19 cellular contexts compared by ENCODE assay signal in genomic region chr5:5145651-5146529, GRCh38. TPM values are rescaled to one million over a fixed set of nuclear protein-coding genes. Genes with fewer than 3 reads are reported as not detected.
DNase-seq lines count a peak whose midpoint lies in the region; FAIRE-seq and TF ChIP-seq lines count a peak whose summit lies in the region.
"Had no signal": no experiment of that assay in that cellular context is flagged by ENCODE, and none has a peak within 500 bp of the region (broad histone marks: within the 10 kb centered on the region; RNA-seq: fewer than 3 reads in every experiment).

No MANE protein-coding gene starts in this region.

- H3K27me3 Mint-ChIP-seq in H9 (ENCODE audit: low read depth) (peaks cover 6% of the 10 kb centered on the region), chondrocyte (ENCODE audit: low read depth) (no peaks in the 10 kb centered on the region)
- peaks cover 12% of the 10 kb centered on the region for H3K27me3 Mint-ChIP-seq in activated naive CD4-positive, alpha-beta T cell treated with anti-CD3 and anti-CD28 coated beads for 36 hours (ENCODE audit: low read depth)

- H4K5ac ChIP-seq in H9 (ENCODE audit: insufficient read length, low read depth, low read length) = no peak overlapping the region

- peak overlapping the region; percentile 47 for H3K4me3 ChIP-seq in skeletal muscle satellite cell (ENCODE audit: low read length)
- H3K4me3 ChIP-seq in SK-N-SH (ENCODE audit: low read depth in 2 of 2, low read length in 1 of 2) = no peak overlapping the region
- H3K4me3 ChIP-seq: GM23338, spleen had no signal

- H2AFZ ChIP-seq in H9 (ENCODE audit: low read length) = no peak overlapping the region
- H2AFZ ChIP-seq in SK-N-SH (ENCODE audit: low read depth) = no peak overlapping the region
- H2AFZ ChIP-seq: GM23338 had no signal

- no peak overlapping the region for H3K27ac ChIP-seq in H9 (ENCODE audit: insufficient read length, low read depth, low read length)
- no peak overlapping the region for H3K27ac ChIP-seq in SK-N-SH (ENCODE audit: low read depth in 2 of 2, low read length in 1 of 2)
- H3K27ac ChIP-seq: spleen had no signal

- no peak overlapping the region for H2BK5ac ChIP-seq in H9 (ENCODE audit: insufficient read length, low read length)

- H3K27me3 ChIP-seq in H9 (ENCODE audit: insufficient read depth, low read length) (no peaks in the 10 kb centered on the region), skeletal muscle satellite cell (ENCODE audit: control insufficient read depth, insufficient read depth, low read length) (peaks cover 7% of the 10 kb centered on the region), SK-N-SH (ENCODE audit: insufficient read depth) (peaks cover 5% of the 10 kb centered on the region)

- H3K79me1 ChIP-seq in H9 (ENCODE audit: insufficient read depth, low read depth, low read length, poor library complexity, severe bottlenecking) = no peaks in the 10 kb centered on the region

- H3K4me2 ChIP-seq in H9 (ENCODE audit: insufficient read depth, insufficient read length, low read length) (no peak overlapping the region), skeletal muscle satellite cell (ENCODE audit: low read length) (peak overlapping the region; percentile 74), SK-N-SH (no peak overlapping the region)
- H3K4me2 ChIP-seq: GM23338 had no signal

- POLR2A ChIA-PET in SK-N-SH (lab: Yijun Ruan, JAX) = no interaction called here

- no peak overlapping the region for H2BK15ac ChIP-seq in H9 (ENCODE audit: low read depth, low read length)

- H4K8ac ChIP-seq in H9 (replicated peaks; ENCODE audit: insufficient read length, low read depth, low read length) = no peak overlapping the region

- H3K9me2 ChIP-seq in SK-N-SH = no peaks in the 10 kb centered on the region

- H3F3A ChIP-seq in SK-N-SH (replicated peaks; ENCODE audit: insufficient read depth) = no peaks in the 10 kb centered on the region

- H3K27ac Mint-ChIP-seq in H9 = peak overlapping the region in 2 of 3 experiments; percentile 23 to 46; a peak in 1 of 7 replicates
- H3K27ac Mint-ChIP-seq in chondrocyte (ENCODE audit: unreplicated experiment) = peak overlapping the region; percentile 87
- H3K27ac Mint-ChIP-seq in activated naive CD4-positive, alpha-beta T cell treated with anti-CD3 and anti-CD28 coated beads for 36 hours = no peak overlapping the region
- H3K27ac Mint-ChIP-seq: activated CD4-positive, alpha-beta T cell treated with anti-CD3 and anti-CD28 coated beads, Interleukin-2, amount 10 ng/mL, durations not matched to agents 24 days and 14 days; activated naive CD8-positive, alpha-beta T cell; GM23338; mesothelial cell of epicardium had no signal

- peaks cover 5 to 19% of the 10 kb centered on the region in 2 experiments; a peak in 4 of 5 replicates for H3K9me3 Mint-ChIP-seq in H9
- H3K9me3 Mint-ChIP-seq in chondrocyte (ENCODE audit: low read depth) = peaks cover 20% of the 10 kb centered on the region
- H3K9me3 Mint-ChIP-seq in activated naive CD4-positive, alpha-beta T cell treated with anti-CD3 and anti-CD28 coated beads for 36 hours = peaks cover 4% of the 10 kb centered on the region
- H3K9me3 Mint-ChIP-seq: activated CD4-positive, alpha-beta T cell treated with anti-CD3 and anti-CD28 coated beads, Interleukin-2, amount 10 ng/mL, durations not matched to agents 24 days and 14 days; central memory CD8-positive, alpha-beta T cell had no signal

- no peaks in the 10 kb centered on the region for H4K20me1 ChIP-seq in H9 (ENCODE audit: control insufficient read depth, insufficient read depth, insufficient read length)
- no peaks in the 10 kb centered on the region for H4K20me1 ChIP-seq in SK-N-SH (ENCODE audit: insufficient read depth)

- intact Hi-C loops in activated naive CD4-positive, alpha-beta T cell treated with anti-CD3 and anti-CD28 coated beads for 36 hours (cut with micrococcal nuclease) = loop anchor here (10.0 kb wide), 1 partner anchor 1429 kb away; no protein-coding TSS in a partner anchor

- H3K4me3 Mint-ChIP-seq in H9 (no peak overlapping the region), chondrocyte (ENCODE audit: unreplicated experiment) (peak overlapping the region; percentile 58)
- H3K4me3 Mint-ChIP-seq in activated naive CD4-positive, alpha-beta T cell treated with anti-CD3 and anti-CD28 coated beads for 36 hours = no peak overlapping the region
- H3K4me3 Mint-ChIP-seq: activated CD4-positive, alpha-beta T cell treated with anti-CD3 and anti-CD28 coated beads, Interleukin-2, amount 10 ng/mL, durations not matched to agents 24 days and 14 days; activated naive CD8-positive, alpha-beta T cell; central memory CD8-positive, alpha-beta T cell; GM23338; mesothelial cell of epicardium had no signal

- H3K9me3 ChIP-seq in H9 (ENCODE audit: control insufficient read depth, low read depth, low read length) (peaks cover 6% of the 10 kb centered on the region), skeletal muscle satellite cell (replicated peaks; ENCODE audit: low read length) (peaks cover 5% of the 10 kb centered on the region), SK-N-SH (no peaks in the 10 kb centered on the region; the same call in 1 of the 2 replicates)

- no peak overlapping the region for H3K9ac ChIP-seq in H9 (ENCODE audit: extremely low read depth, insufficient read length, low read length)
- peak overlapping the region; percentile 48 for H3K9ac ChIP-seq in skeletal muscle satellite cell (ENCODE audit: low read depth, low read length)
- no peak overlapping the region for H3K9ac ChIP-seq in SK-N-SH

- H3K36me3 Mint-ChIP-seq in H9 (ENCODE audit: insufficient read depth in 1 of 3, low read depth in 3 of 3) (peaks cover 23 to 40% (median 26%) of the 10 kb centered on the region in 3 experiments), chondrocyte (ENCODE audit: low read depth) (peaks cover 7% of the 10 kb centered on the region)
- H3K36me3 Mint-ChIP-seq in activated naive CD4-positive, alpha-beta T cell treated with anti-CD3 and anti-CD28 coated beads for 36 hours (ENCODE audit: low read depth) = no peaks in the 10 kb centered on the region
- H3K36me3 Mint-ChIP-seq: activated naive CD8-positive, alpha-beta T cell had no signal

- H3K36me3 ChIP-seq in skeletal muscle satellite cell (ENCODE audit: insufficient read depth, low read length) = no peaks in the 10 kb centered on the region
- no peaks in the 10 kb centered on the region for H3K36me3 ChIP-seq in SK-N-SH (replicated peaks in 1 of 2; ENCODE audit: control insufficient read depth in 1 of 2, insufficient read depth in 2 of 2, low read length in 1 of 2)
- H3K36me3 ChIP-seq: spleen had no signal

- no peak overlapping the region for H3T11ph ChIP-seq in H9 (ENCODE audit: low read length)

- no peaks in the 10 kb centered on the region for H3K79me2 ChIP-seq in H9 (ENCODE audit: insufficient read depth, low read length)
- H3K79me2 ChIP-seq in SK-N-SH (ENCODE audit: insufficient read depth) = no peaks in the 10 kb centered on the region

- WGBS in H9 (ENCODE audit: extremely low coverage, insufficient read length, low lambda C conversion rate) = no CpG with 5 or more reads among the region's 18 CpGs
- WGBS in SK-N-SH (ENCODE audit: low lambda C conversion rate) = 62% methylated on average over 18 of the region's 18 CpGs

- no peak overlapping the region for H3K4ac ChIP-seq in H9 (ENCODE audit: low read depth, low read length)

- H3K4me1 ChIP-seq in H9 (ENCODE audit: insufficient read depth, low read length) = peaks cover 4% of the 10 kb centered on the region; the same call in 1 of the 2 replicates
- peaks cover 21% of the 10 kb centered on the region for H3K4me1 ChIP-seq in skeletal muscle satellite cell (ENCODE audit: control insufficient read depth, insufficient read depth, low read length)
- H3K4me1 ChIP-seq in SK-N-SH (ENCODE audit: control insufficient read depth in 1 of 2, insufficient read depth in 2 of 2, low read depth in 1 of 2, low read length in 1 of 2) = no peaks in the 10 kb centered on the region; a peak in 1 of 4 replicates

- TF ChIP-seq EP300 in SK-N-SH (IDR thresholded peaks at IDR 0.05; ENCODE audit: borderline replicate concordance in 1 of 2, low read depth in 1 of 2, low read length in 1 of 2) = no peak

- no peak overlapping the region for H2BK12ac ChIP-seq in H9 (ENCODE audit: insufficient read length, low read depth, low read length)

- no peak overlapping the region for H3K14ac ChIP-seq in H9 (ENCODE audit: insufficient read depth, low read length)

- no peak overlapping the region for H4K91ac ChIP-seq in H9 (ENCODE audit: insufficient read length, low read depth, low read length)

- no peak for TF ChIP-seq RAD21 in SK-N-SH (IDR thresholded peaks at IDR 0.05; ENCODE audit: low read length)

- H3K56ac ChIP-seq in H9 (ENCODE audit: insufficient read length, low read depth, low read length) = no peak overlapping the region

- H3K18ac ChIP-seq in H9 (ENCODE audit: insufficient read length, low read depth, low read length) = no peak overlapping the region

- no peak overlapping the region for H2AK5ac ChIP-seq in H9 (ENCODE audit: insufficient read length, low read length)

- peak; percentile 100 for FAIRE-seq in RCC 7860 (lab: Jason Lieb, UNC)

- no peak for DNase-seq in H9
- DNase-seq in RCC 7860 (ENCODE audit: low spot score) = peak; percentile 99
- DNase-seq in chondrocyte (ENCODE audit: low spot score) = no peak
- DNase-seq in AG08395 (ENCODE audit: low spot score) = no peak
- no peak for DNase-seq in activated naive CD4-positive, alpha-beta T cell treated with anti-CD3 and anti-CD28 coated beads for 36 hours
- DNase-seq in dedifferentiated amniotic fluid mesenchymal stem cell (ENCODE audit: extremely low spot score) = no peak
- DNase-seq in SK-N-SH = no peak
- DNase-seq: activated CD4-positive, alpha-beta T cell treated with anti-CD3 and anti-CD28 coated beads, Interleukin-2, amount 10 ng/mL, durations not matched to agents 24 days and 14 days; C1 segment of cervical spinal cord; NCI-H1930; NCI-H524 treated with DMSO at 0.1 percent for 48 hours; Right ventricle myocardium superior; spleen; stimulated activated naive CD4-positive, alpha-beta T cell treated with Interleukin-2 at 50 U/mL for 16 hours had no signal

- no peak overlapping the region for H2BK20ac ChIP-seq in H9 (ENCODE audit: low read depth, low read length, poor library complexity, severe bottlenecking)

- H3K4me1 Mint-ChIP-seq in H9 (peaks cover 8 to 10% of the 10 kb centered on the region in 2 experiments), chondrocyte (ENCODE audit: low read depth) (peaks cover 32% of the 10 kb centered on the region)
- peaks cover 5% of the 10 kb centered on the region for H3K4me1 Mint-ChIP-seq in activated naive CD4-positive, alpha-beta T cell treated with anti-CD3 and anti-CD28 coated beads for 36 hours (ENCODE audit: low read depth)
- H3K4me1 Mint-ChIP-seq: central memory CD8-positive, alpha-beta T cell had no signal

- no peaks in the 10 kb centered on the region for H3K23me2 ChIP-seq in H9 (ENCODE audit: insufficient read length, low read depth, low read length, poor library complexity, severe bottlenecking)

- TF ChIP-seq CTCF in H9 (conservative IDR thresholded peaks at IDR 0.05) = no peak
- TF ChIP-seq CTCF in chondrocyte (IDR thresholded peaks at IDR 0.05) = no peak
- no peak for TF ChIP-seq CTCF in SK-N-SH (IDR thresholded peaks at IDR 0.05)

- no peak overlapping the region for H2BK120ac ChIP-seq in H9 (ENCODE audit: low read depth, low read length, poor library complexity, severe bottlenecking)

- CTCF ChIA-PET in activated naive CD4-positive, alpha-beta T cell treated with anti-CD3 and anti-CD28 coated beads for 36 hours (lab: Charles Lee) = no interaction called here
- CTCF ChIA-PET in SK-N-SH (lab: Yijun Ruan, JAX) = interaction anchor here (1.7 kb wide), 1 partner anchor 274 kb away, joined by 10 read pairs; no protein-coding TSS in a partner anchor

- H3K23ac ChIP-seq in H9 (ENCODE audit: insufficient read length, low read depth, low read length) = no peak overlapping the region

RNA-seq across cellular contexts. Expression of gene ADAMTS16, which starts 5.8 kb away (rescaled TPM):
- total RNA-seq in H9 (2021) (4.5 and 4.6 TPM in 2 replicates), chondrocyte (6.5 to 12.8 TPM (median 12.5 TPM) in 3 replicates)
- total RNA-seq in skeletal muscle satellite cell (2012; rRNA removed) = 0.22 and 0.25 TPM in 2 replicates
- total RNA-seq in activated naive CD4-positive, alpha-beta T cell treated with anti-CD3 and anti-CD28 coated beads for 36 hours = not detected
- polyA plus RNA-seq in SK-N-SH (2012; rRNA removed) = not detected in 2 replicates
- polyA plus RNA-seq in SK-N-SH (2012; cell fraction: cytosol; rRNA removed) = not detected in 2 replicates
- polyA plus RNA-seq in SK-N-SH (2012; cell fraction: nucleus; rRNA removed) = not detected in 2 replicates
- total RNA-seq: activated CD4-positive, alpha-beta T cell treated with anti-CD3 and anti-CD28 coated beads, Interleukin-2, amount 10 ng/mL, durations not matched to agents 24 days and 14 days; spleen had no signal
- polyA plus RNA-seq: spleen had no signal
